16 cellular contexts compared by ENCODE assay signal in genomic region chr18:453399-453798, GRCh38. TPM values are rescaled to one million over a fixed set of nuclear protein-coding genes. Genes with fewer than 3 reads are reported as not detected.
DNase-seq lines count a peak whose midpoint lies in the region; TF ChIP-seq lines count a peak whose summit lies in the region.
"Had no signal": no experiment of that assay in that cellular context is flagged by ENCODE, and none has a peak within 500 bp of the region (broad histone marks: within the 10 kb centered on the region; RNA-seq: fewer than 3 reads in every experiment).

No MANE protein-coding gene starts in this region.

- H3K4me1 ChIP-seq in neutrophil (ENCODE audit: control insufficient read depth in 1 of 2, insufficient read depth in 1 of 2, low read depth in 1 of 2, low read length in 1 of 2), result peaks cover 11 to 20% of the 10 kb centered on the region in 2 experiments
- H3K4me1 ChIP-seq in PC-9 (replicated peaks; ENCODE audit: insufficient read depth), result no peaks in the 10 kb centered on the region

- H3K9me3 Mint-ChIP-seq in CD14-positive monocyte (peaks cover 10 to 18% (median 13%) of the 10 kb centered on the region in 7 donors), immature natural killer cell (peaks cover 9 to 37% (median 16%) of the 10 kb centered on the region in 6 donors)
- peaks cover 15% of the 10 kb centered on the region for H3K9me3 Mint-ChIP-seq in dendritic cell treated with granulocyte-macrophage colony-stimulating factor and Interleukin-4, amounts not matched to agents 40 ng/mL and 50 ng/mL, for 4 days

- no peaks in the 10 kb centered on the region for H3K36me3 ChIP-seq in neutrophil
- no peaks in the 10 kb centered on the region for H3K36me3 ChIP-seq in PC-9 (ENCODE audit: low read depth)
- H3K36me3 ChIP-seq: BE2C had no signal

- BruUV-seq in PC-9 (replicated peaks; lab: Mats Ljungman, UMichigan), result no TSS peak

- POLR2A ChIA-PET in PC-9 (lab: Charles Lee; ENCODE audit: unreplicated experiment), result no interaction called here

- H3K9me2 ChIP-seq in PC-9 (ENCODE audit: insufficient read depth), result no peaks in the 10 kb centered on the region

- H3K27me3 ChIP-seq in neutrophil, result no peaks in the 10 kb centered on the region
- H3K27me3 ChIP-seq in PC-9 (ENCODE audit: insufficient read depth, low read depth), result peaks cover 74% of the 10 kb centered on the region
- H3K27me3 ChIP-seq: BE2C had no signal

- CTCF ChIA-PET in PC-9 (lab: Charles Lee), result no interaction called here

- H3K79me2 ChIP-seq in PC-9 (ENCODE audit: low read depth), result no peaks in the 10 kb centered on the region

- peak overlapping the region in 4 of 7 donors; percentile 3 to 84 (median 68) for H3K27ac Mint-ChIP-seq in CD14-positive monocyte
- H3K27ac Mint-ChIP-seq in dendritic cell treated with granulocyte-macrophage colony-stimulating factor and Interleukin-4, amounts not matched to agents 40 ng/mL and 50 ng/mL, for 4 days, result peak overlapping the region; percentile 67
- no peak overlapping the region for H3K27ac Mint-ChIP-seq in immature natural killer cell
- H3K27ac Mint-ChIP-seq: CD8-positive, alpha-beta T cell; GM23338 had no signal

- DNase-seq in CD14-positive monocyte (ENCODE audit: low spot score) (no peak), immature natural killer cell (no peak), PC-9 (no peak), occipital lobe (lab: John Stamatoyannopoulos, UW) (no peak)
- DNase-seq: ACHN; BE2C; Calu3; CD8-positive, alpha-beta T cell; DMS79 treated with DMSO at 0.1 percent for 48 hours; GF-D8; HCEC 1CT had no signal

- intact Hi-C loops in CD14-positive monocyte (cut with micrococcal nuclease) (loop anchor here in 1 of 2 donors (10.0 kb wide), 1 partner anchor 69 kb away; no protein-coding TSS in a partner anchor), PC-9 (cut with micrococcal nuclease; ENCODE audit: unreplicated experiment) (no loop called here)
- intact Hi-C loops in dendritic cell treated with granulocyte-macrophage colony-stimulating factor and Interleukin-4, amounts not matched to agents 40 ng/mL and 50 ng/mL, for 4 days (cut with micrococcal nuclease), result no loop called here

- H3K4me3 Mint-ChIP-seq in CD14-positive monocyte, result peak overlapping the region in 1 of 2 donors; percentile 82
- H3K4me3 Mint-ChIP-seq in dendritic cell treated with granulocyte-macrophage colony-stimulating factor and Interleukin-4, amounts not matched to agents 40 ng/mL and 50 ng/mL, for 4 days, result no peak overlapping the region
- no peak overlapping the region for H3K4me3 Mint-ChIP-seq in immature natural killer cell
- H3K4me3 Mint-ChIP-seq: CD8-positive, alpha-beta T cell; GM23338 had no signal

- peaks cover 7% of the 10 kb centered on the region for H3K9me3 ChIP-seq in neutrophil
- no peaks in the 10 kb centered on the region for H3K9me3 ChIP-seq in PC-9 (ENCODE audit: insufficient read depth, low read depth)
- H3K9me3 ChIP-seq: BE2C had no signal

- H3K36me3 Mint-ChIP-seq in CD14-positive monocyte (peaks cover 3 to 4% of the 10 kb centered on the region in 2 donors), immature natural killer cell (peaks cover 0 to 4% (median 0%) of the 10 kb centered on the region in 3 donors)
- H3K36me3 Mint-ChIP-seq in dendritic cell treated with granulocyte-macrophage colony-stimulating factor and Interleukin-4, amounts not matched to agents 40 ng/mL and 50 ng/mL, for 4 days (ENCODE audit: low read depth), result peaks cover 11% of the 10 kb centered on the region
- H3K36me3 Mint-ChIP-seq: CD8-positive, alpha-beta T cell had no signal

- TF ChIP-seq CTCF in CD14-positive monocyte (IDR thresholded peaks at IDR 0.05) (no peak), neutrophil (IDR thresholded peaks at IDR 0.05) (no peak), PC-9 (conservative IDR thresholded peaks at IDR 0.05) (no peak)

- H2AFZ ChIP-seq in PC-9, result no peak overlapping the region
- H2AFZ ChIP-seq: GM23338 had no signal

- H3K4me1 Mint-ChIP-seq in CD14-positive monocyte, result peaks cover 45% of the 10 kb centered on the region
- H3K4me1 Mint-ChIP-seq in dendritic cell treated with granulocyte-macrophage colony-stimulating factor and Interleukin-4, amounts not matched to agents 40 ng/mL and 50 ng/mL, for 4 days (ENCODE audit: low read depth), result peaks cover 52% of the 10 kb centered on the region
- no peaks in the 10 kb centered on the region for H3K4me1 Mint-ChIP-seq in immature natural killer cell

- H3K27me3 Mint-ChIP-seq in CD14-positive monocyte (ENCODE audit: low read depth in 3 of 3) (peaks cover 0 to 2% (median 2%) of the 10 kb centered on the region in 3 donors), immature natural killer cell (ENCODE audit: low read depth in 3 of 3) (peaks cover 3 to 8% (median 5%) of the 10 kb centered on the region in 3 donors)
- peaks cover 2% of the 10 kb centered on the region for H3K27me3 Mint-ChIP-seq in dendritic cell treated with granulocyte-macrophage colony-stimulating factor and Interleukin-4, amounts not matched to agents 40 ng/mL and 50 ng/mL, for 4 days

- H3F3A ChIP-seq in PC-9 (ENCODE audit: insufficient read depth, low read depth), result no peaks in the 10 kb centered on the region

- H3K4me3 ChIP-seq in neutrophil (ENCODE audit: low read depth in 1 of 2, low read length in 1 of 2), result no peak overlapping the region
- no peak overlapping the region for H3K4me3 ChIP-seq in PC-9
- H3K4me3 ChIP-seq: GM23338 had no signal

- H3K27ac ChIP-seq in neutrophil (peak overlapping the region; percentile 56), PC-9 (no peak overlapping the region)
- H3K27ac ChIP-seq: HL-60 had no signal

- no peaks in the 10 kb centered on the region for H4K20me1 ChIP-seq in PC-9 (ENCODE audit: insufficient read depth)

- H3K4me2 ChIP-seq in PC-9, result no peak overlapping the region
- H3K4me2 ChIP-seq: GM23338 had no signal

RNA-seq across cellular contexts. Expression of gene COLEC12, which starts 47.1 kb away (rescaled TPM):
- under 1 TPM; 0.35 to 0.47 TPM for polyA plus RNA-seq in CD14-positive monocyte
- not detected for polyA plus RNA-seq in immature natural killer cell
- total RNA-seq in PC-9 (2021), result not detected in 2 replicates
- 15.4 TPM for total RNA-seq in occipital lobe
- total RNA-seq: Calu3; CD8-positive, alpha-beta T cell; HT1080 had no signal

Comparison
In these comparisons a context has a peak if more than half of its experiments do, and no peak if none do; other contexts are left out.
1. H3K27ac Mint-ChIP-seq: peak in CD14-positive monocyte (4 of 7) and dendritic cell treated with granulocyte-macrophage colony-stimulating factor and Interleukin-4, amounts not matched to agents 40 ng/mL and 50 ng/mL, for 4 days (single experiment); none in immature natural killer cell (0 of 6).
2. RNA of gene COLEC12, which starts 47.1 kb away (total RNA-seq): 15.4 TPM in occipital lobe (single experiment); not detected in PC-9; every median in the first group is over 10 times any median in the second.